In genomic region chr17:80857721-80858171, GRCh38 we compare ENCODE assay signal across 17 cellular contexts.
DNase-seq lines count a peak whose midpoint lies in the region; ATAC-seq and TF ChIP-seq lines count a peak whose summit lies in the region.
"Had no signal": no experiment of that assay in that cellular context is flagged by ENCODE, and none has a peak within 500 bp of the region (broad histone marks: within the 10 kb centered on the region; RNA-seq: fewer than 3 reads in every experiment).

No MANE protein-coding gene starts in this region.

- no peaks in the 10 kb centered on the region for H3K9me2 ChIP-seq in SK-N-SH

- intact Hi-C loops in activated CD4-positive, alpha-beta memory T cell treated with anti-CD3 and anti-CD28 coated beads for 36 hours (cut with micrococcal nuclease) = loop anchor here (2.0 to 10.0 kb wide), 2 partner anchors 43 to 183 kb away; no protein-coding TSS in a partner anchor
- intact Hi-C loops in gastrocnemius medialis (cut with DNase I; ENCODE audit: low total_unique reads) = loop anchor here (2.0 to 5.0 kb wide), 4 partner anchors 85 to 401 kb away; no protein-coding TSS in a partner anchor

- H3K4me2 ChIP-seq in SK-N-SH = no peak overlapping the region
- H3K4me2 ChIP-seq: KMS-11 had no signal

- H3K36me3 ChIP-seq in gastrocnemius medialis (no peaks in the 10 kb centered on the region), SK-N-SH (replicated peaks in 1 of 2; ENCODE audit: control insufficient read depth in 1 of 2, insufficient read depth in 2 of 2, low read length in 1 of 2) (peaks cover 0 to 3% of the 10 kb centered on the region in 2 experiments)

- no peak for TF ChIP-seq CTCF in gastrocnemius medialis (IDR thresholded peaks at IDR 0.05 in 4 of 5, conservative IDR thresholded peaks at IDR 0.05 in 1 of 5)
- no peak for TF ChIP-seq CTCF in SK-N-SH (IDR thresholded peaks at IDR 0.05)

- H3K27me3 ChIP-seq in gastrocnemius medialis = no peaks in the 10 kb centered on the region
- no peaks in the 10 kb centered on the region for H3K27me3 ChIP-seq in SK-N-SH (ENCODE audit: insufficient read depth)
- H3K27me3 ChIP-seq: esophagus squamous epithelium, SJCRH30, tibial nerve had no signal

- no peak for ATAC-seq in activated CD8-positive, alpha-beta memory T cell treated with anti-CD3 and anti-CD28 coated beads, Interleukin-2, amount 10 ng/mL, durations not matched to agents 7 days and 5 days
- ATAC-seq in effector memory CD8-positive, alpha-beta T cell (replicated peaks) = no peak
- ATAC-seq in gastrocnemius medialis = no peak
- ATAC-seq: left colon had no signal

- H3K9me3 ChIP-seq in gastrocnemius medialis (no peaks in the 10 kb centered on the region), SK-N-SH (no peaks in the 10 kb centered on the region)
- H3K9me3 ChIP-seq: esophagus squamous epithelium, SJCRH30, tibial nerve had no signal

- POLR2A ChIA-PET in activated CD4-positive, alpha-beta memory T cell treated with anti-CD3 and anti-CD28 coated beads for 36 hours (lab: Charles Lee) = interaction anchor here (1.9 to 2.3 kb wide), 4 partner anchors 10 to 35 kb away, joined by 7 to 25 read pairs (median 18); no protein-coding TSS in a partner anchor
- POLR2A ChIA-PET in SK-N-SH (lab: Yijun Ruan, JAX) = no interaction called here

- H3K27me3 Mint-ChIP-seq in activated CD8-positive, alpha-beta memory T cell treated with anti-CD3 and anti-CD28 coated beads, Interleukin-2, amount 10 ng/mL, durations not matched to agents 7 days and 5 days = no peaks in the 10 kb centered on the region
- H3K27me3 Mint-ChIP-seq in activated CD4-positive, alpha-beta memory T cell treated with anti-CD3 and anti-CD28 coated beads for 36 hours = no peaks in the 10 kb centered on the region
- H3K27me3 Mint-ChIP-seq in effector memory CD8-positive, alpha-beta T cell = no peaks in the 10 kb centered on the region

- no peak overlapping the region for H3K4me3 ChIP-seq in gastrocnemius medialis
- H3K4me3 ChIP-seq in SK-N-SH (ENCODE audit: low read depth in 2 of 2, low read length in 1 of 2) = no peak overlapping the region
- H3K4me3 ChIP-seq: esophagus squamous epithelium, SJCRH30, tibial nerve had no signal

- peak overlapping the region; percentile 99 for H3K27ac Mint-ChIP-seq in activated CD8-positive, alpha-beta memory T cell treated with anti-CD3 and anti-CD28 coated beads, Interleukin-2, amount 10 ng/mL, durations not matched to agents 7 days and 5 days
- peak overlapping the region; percentile 94 for H3K27ac Mint-ChIP-seq in activated CD4-positive, alpha-beta memory T cell treated with anti-CD3 and anti-CD28 coated beads for 36 hours
- peak overlapping the region; percentile 87 for H3K27ac Mint-ChIP-seq in effector memory CD8-positive, alpha-beta T cell

- peaks cover 81% of the 10 kb centered on the region for H3K36me3 Mint-ChIP-seq in activated CD8-positive, alpha-beta memory T cell treated with anti-CD3 and anti-CD28 coated beads, Interleukin-2, amount 10 ng/mL, durations not matched to agents 7 days and 5 days
- H3K36me3 Mint-ChIP-seq in activated CD4-positive, alpha-beta memory T cell treated with anti-CD3 and anti-CD28 coated beads for 36 hours = peaks cover 45% of the 10 kb centered on the region
- peaks cover 21% of the 10 kb centered on the region for H3K36me3 Mint-ChIP-seq in effector memory CD8-positive, alpha-beta T cell (ENCODE audit: insufficient read depth)

- no peaks in the 10 kb centered on the region for H3K79me2 ChIP-seq in SK-N-SH (ENCODE audit: insufficient read depth)

- no peak overlapping the region for H3K9ac ChIP-seq in SK-N-SH
- H3K9ac ChIP-seq: KMS-11 had no signal

- TF ChIP-seq EP300 in SK-N-SH (IDR thresholded peaks at IDR 0.05; ENCODE audit: borderline replicate concordance in 1 of 2, low read depth in 1 of 2, low read length in 1 of 2) = no peak

- DNase-seq in activated CD8-positive, alpha-beta memory T cell treated with anti-CD3 and anti-CD28 coated beads, Interleukin-2, amount 10 ng/mL, durations not matched to agents 7 days and 5 days = no peak
- DNase-seq in activated CD8-positive, alpha-beta memory T cell treated with anti-CD3 and anti-CD28 coated beads, Interleukin-2, amount 50 U/mL, for 4 hours = no peak
- no peak for DNase-seq in activated CD4-positive, alpha-beta memory T cell treated with anti-CD3 and anti-CD28 coated beads for 36 hours
- DNase-seq in effector memory CD8-positive, alpha-beta T cell = no peak
- DNase-seq in gastrocnemius medialis = peak in 1 of 2 donors; percentile 14
- no peak for DNase-seq in SK-N-SH
- DNase-seq in activated effector memory CD4-positive, alpha-beta T cell treated with Interleukin-2 at 50 U/mL for 16 hours = no peak
- DNase-seq in cerebellum (ENCODE audit: low spot score) = no peak
- DNase-seq: anterior cingulate cortex, esophagus squamous epithelium, hypothalamus, left colon, NCI-H1105, NCI-H345, SJCRH30 had no signal

- no peaks in the 10 kb centered on the region for H3K9me3 Mint-ChIP-seq in activated CD8-positive, alpha-beta memory T cell treated with anti-CD3 and anti-CD28 coated beads, Interleukin-2, amount 10 ng/mL, durations not matched to agents 7 days and 5 days (ENCODE audit: low read depth)
- H3K9me3 Mint-ChIP-seq in activated CD4-positive, alpha-beta memory T cell treated with anti-CD3 and anti-CD28 coated beads for 36 hours = no peaks in the 10 kb centered on the region
- no peaks in the 10 kb centered on the region for H3K9me3 Mint-ChIP-seq in effector memory CD8-positive, alpha-beta T cell

- no peak overlapping the region for H2AFZ ChIP-seq in SK-N-SH (ENCODE audit: low read depth)

- CTCF ChIA-PET in activated CD8-positive, alpha-beta memory T cell treated with anti-CD3 and anti-CD28 coated beads, Interleukin-2, amount 10 ng/mL, durations not matched to agents 7 days and 5 days (lab: Charles Lee) = interaction anchor here (0.8 to 3.9 kb wide), 5 partner anchors 8 to 102 kb away, joined by 3 to 20 read pairs (median 6); no protein-coding TSS in a partner anchor
- CTCF ChIA-PET in activated CD4-positive, alpha-beta memory T cell treated with anti-CD3 and anti-CD28 coated beads for 36 hours (lab: Charles Lee) = interaction anchor here (1.1 to 1.7 kb wide), 5 partner anchors 8 to 44 kb away, joined by 3 to 13 read pairs (median 4); no protein-coding TSS in a partner anchor
- CTCF ChIA-PET in SK-N-SH (lab: Yijun Ruan, JAX) = interaction anchor here (0.6 to 2.3 kb wide), 9 partner anchors 9 to 430 kb away, joined by 3 to 12 read pairs (median 3); no protein-coding TSS in a partner anchor

- TF ChIP-seq POLR2A in gastrocnemius medialis (IDR thresholded peaks at IDR 0.05) = no peak

- WGBS in SK-N-SH (ENCODE audit: low lambda C conversion rate) = 97% methylated on average over 27 of the region's 27 CpGs

- peaks cover 93% of the 10 kb centered on the region for H3K4me1 Mint-ChIP-seq in activated CD8-positive, alpha-beta memory T cell treated with anti-CD3 and anti-CD28 coated beads, Interleukin-2, amount 10 ng/mL, durations not matched to agents 7 days and 5 days
- peaks cover 71% of the 10 kb centered on the region for H3K4me1 Mint-ChIP-seq in activated CD4-positive, alpha-beta memory T cell treated with anti-CD3 and anti-CD28 coated beads for 36 hours (ENCODE audit: low read depth)
- peaks cover 30 to 39% of the 10 kb centered on the region in 2 donors for H3K4me1 Mint-ChIP-seq in effector memory CD8-positive, alpha-beta T cell (ENCODE audit: low read depth in 2 of 2)

- peak overlapping the region; percentile 90 to 93 (median 91) for H3K27ac ChIP-seq in gastrocnemius medialis
- no peak overlapping the region for H3K27ac ChIP-seq in SK-N-SH (ENCODE audit: low read depth in 2 of 2, low read length in 1 of 2)
- H3K27ac ChIP-seq: KMS-11, SJCRH30 had no signal

- H3K4me1 ChIP-seq in gastrocnemius medialis (peaks cover 42 to 44% of the 10 kb centered on the region in 2 donors), SK-N-SH (ENCODE audit: control insufficient read depth in 1 of 2, insufficient read depth in 2 of 2, low read depth in 1 of 2, low read length in 1 of 2) (peaks cover 35 to 55% of the 10 kb centered on the region in 2 experiments)

- in situ Hi-C loops in gastrocnemius medialis (cut with MboI; ENCODE audit: low sequenced_read_pairs in 4 of 4) = no loop called here

- no peak overlapping the region for H3K4me3 Mint-ChIP-seq in activated CD8-positive, alpha-beta memory T cell treated with anti-CD3 and anti-CD28 coated beads, Interleukin-2, amount 10 ng/mL, durations not matched to agents 7 days and 5 days
- H3K4me3 Mint-ChIP-seq in activated CD4-positive, alpha-beta memory T cell treated with anti-CD3 and anti-CD28 coated beads for 36 hours = no peak overlapping the region
- H3K4me3 Mint-ChIP-seq in effector memory CD8-positive, alpha-beta T cell = no peak overlapping the region

- H3F3A ChIP-seq in SK-N-SH (replicated peaks; ENCODE audit: insufficient read depth) = peaks cover 7% of the 10 kb centered on the region

- no peak for TF ChIP-seq RAD21 in SK-N-SH (IDR thresholded peaks at IDR 0.05; ENCODE audit: low read length)

- H4K20me1 ChIP-seq in SK-N-SH (ENCODE audit: insufficient read depth) = no peaks in the 10 kb centered on the region

TF ChIP-seq in SK-N-SH, 30 proteins besides CTCF, POLR2A, EP300 and RAD21 (continues in another document):
- TF ChIP-seq POLR2AphosphoS5 (IDR thresholded peaks at IDR 0.05; ENCODE audit: low read depth, low read length) (no peak), NRF1 (IDR thresholded peaks at IDR 0.05; ENCODE audit: low read depth, low read length) (no peak), MAX (IDR thresholded peaks at IDR 0.05; ENCODE audit: low read depth) (no peak), PBX3 (IDR thresholded peaks at IDR 0.05) (no peak), USF2 (IDR thresholded peaks at IDR 0.05; ENCODE audit: borderline replicate concordance, low read depth, low read length) (no peak), EZH2phosphoT487 (IDR thresholded peaks at IDR 0.05; ENCODE audit: borderline replicate concordance, low read depth) (no peak)

Comparison
In these comparisons a context has a peak if more than half of its experiments do, and no peak if none do; other contexts are left out.
1. H3K27ac ChIP-seq: peak in gastrocnemius medialis (4 of 4); none in SK-N-SH (0 of 2).
2. Peak in every context shown above with its lines, with median percentiles within 50 percentile points of each other: H3K27ac Mint-ChIP-seq.